In genomic region chr7:99981066-99981465, GRCh38 we compare ENCODE assay signal across 2 cellular contexts. TPM values are rescaled to one million over a fixed set of nuclear protein-coding genes. Genes with fewer than 3 reads are reported as not detected.
"Had no signal": no experiment of that assay in that cellular context is flagged by ENCODE, and none has a peak within 500 bp of the region (broad histone marks: within the 10 kb centered on the region; RNA-seq: fewer than 3 reads in every experiment).

No MANE protein-coding gene starts in this region.

RNA-seq across cellular contexts. Expression of gene AZGP1, which starts 5.2 kb away (rescaled TPM):
- total RNA-seq: LHCN-M2, SJSA1 had no signal

RNA-seq across cellular contexts. Expression of gene GJC3, which starts 51.6 kb away (rescaled TPM):
- total RNA-seq: LHCN-M2, SJSA1 had no signal
